ENCODE assay signal across 14 cellular contexts in the genomic region with DNA sequence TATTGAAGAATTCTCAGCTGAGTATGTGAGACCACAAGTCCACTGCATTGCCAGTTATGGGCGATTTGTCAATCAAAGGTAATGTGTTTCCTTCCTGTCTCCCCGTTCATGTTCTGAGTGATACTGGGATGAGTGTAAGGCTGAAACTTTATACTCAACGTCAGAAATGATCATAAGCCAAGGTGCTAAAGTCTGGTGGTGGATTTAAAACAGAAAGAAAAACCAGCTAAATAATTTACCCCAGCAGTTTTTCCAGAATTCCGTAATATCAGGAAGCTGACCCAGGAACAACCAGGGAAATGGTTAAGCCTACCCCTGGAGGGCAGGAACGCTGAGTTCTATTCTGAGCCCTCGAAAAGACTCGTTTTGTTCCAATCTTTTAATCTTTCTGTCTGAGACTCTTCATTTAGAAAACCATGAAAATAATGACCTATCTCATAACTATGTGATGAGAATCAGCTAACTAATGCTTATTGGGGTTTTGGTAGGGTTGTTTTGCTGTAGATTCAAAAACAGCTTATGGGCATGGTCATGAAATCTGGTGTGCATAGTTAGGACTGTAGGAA.
A peak's percentile ranks its signal among the peaks of the same experiment; 100 is the strongest.
DNase-seq lines count a peak whose midpoint lies in the region; ATAC-seq and TF ChIP-seq lines count a peak whose summit lies in the region.
"Had no signal": no experiment of that assay in that cellular context is flagged by ENCODE, and none has a peak within 500 bp of the region (broad histone marks: within the 10 kb centered on the region; RNA-seq: fewer than 3 reads in every experiment).

No MANE protein-coding gene starts in this region.

- intact Hi-C loops in dorsolateral prefrontal cortex (cut with DNase I) = no loop called here

- CTCF ChIA-PET in activated CD8-positive, alpha-beta T cell treated with anti-CD3 and anti-CD28 coated beads, Interleukin-2, amount 10 ng/mL, durations not matched to agents 7 days and 5 days (lab: Charles Lee) = interaction anchor here (1.0 to 3.5 kb wide), 8 partner anchors 11 to 323 kb away, joined by 3 to 14 read pairs (median 4); no protein-coding TSS in a partner anchor
- CTCF ChIA-PET in T-cell (lab: Charles Lee) = interaction anchor here in 1 of 2 donors (1.2 kb wide), 1 partner anchor 10 kb away, joined by 3 read pairs; no protein-coding TSS in a partner anchor

- no peaks in the 10 kb centered on the region for H3K9me3 Mint-ChIP-seq in activated naive CD8-positive, alpha-beta T cell treated with anti-CD3 and anti-CD28 coated beads, Interleukin-2, amount 10 ng/mL, durations not matched to agents 7 days and 5 days
- H3K9me3 Mint-ChIP-seq in activated naive CD8-positive, alpha-beta T cell treated with anti-CD3 and anti-CD28 coated beads for 36 hours = no peaks in the 10 kb centered on the region
- no peaks in the 10 kb centered on the region for H3K9me3 Mint-ChIP-seq in activated CD8-positive, alpha-beta T cell treated with anti-CD3 and anti-CD28 coated beads, Interleukin-2, amount 10 ng/mL, durations not matched to agents 7 days and 5 days (ENCODE audit: insufficient read depth)
- no peaks in the 10 kb centered on the region for H3K9me3 Mint-ChIP-seq in T-cell
- H3K9me3 Mint-ChIP-seq: T-helper 1 cell treated with Interleukin-12 subunit alpha and Interleukin-12 subunit beta and Interleukin-4 antibody, amounts not matched to agents 30 μg/mL and 1 μg/mL, for 36 hours had no signal

- H3K27ac ChIP-seq in tibial nerve = peak overlapping the region in 3 of 4 donors; percentile 25 to 70 (median 52)
- H3K27ac ChIP-seq in dorsolateral prefrontal cortex = no peak overlapping the region
- H3K27ac ChIP-seq: pancreas had no signal

- peaks cover 12% of the 10 kb centered on the region for H3K4me1 Mint-ChIP-seq in activated naive CD8-positive, alpha-beta T cell treated with anti-CD3 and anti-CD28 coated beads, Interleukin-2, amount 10 ng/mL, durations not matched to agents 7 days and 5 days
- peaks cover 6% of the 10 kb centered on the region for H3K4me1 Mint-ChIP-seq in activated naive CD8-positive, alpha-beta T cell treated with anti-CD3 and anti-CD28 coated beads for 36 hours
- peaks cover 17% of the 10 kb centered on the region for H3K4me1 Mint-ChIP-seq in activated CD8-positive, alpha-beta T cell treated with anti-CD3 and anti-CD28 coated beads, Interleukin-2, amount 10 ng/mL, durations not matched to agents 7 days and 5 days (ENCODE audit: low read depth)
- peaks cover 0 to 10% (median 4%) of the 10 kb centered on the region in 3 donors for H3K4me1 Mint-ChIP-seq in T-cell

- H3K27ac Mint-ChIP-seq in activated naive CD8-positive, alpha-beta T cell treated with anti-CD3 and anti-CD28 coated beads, Interleukin-2, amount 10 ng/mL, durations not matched to agents 7 days and 5 days = no peak overlapping the region
- H3K27ac Mint-ChIP-seq in activated naive CD8-positive, alpha-beta T cell treated with anti-CD3 and anti-CD28 coated beads for 36 hours = no peak overlapping the region
- H3K27ac Mint-ChIP-seq in activated CD8-positive, alpha-beta T cell treated with anti-CD3 and anti-CD28 coated beads, Interleukin-2, amount 10 ng/mL, durations not matched to agents 7 days and 5 days = no peak overlapping the region
- H3K27ac Mint-ChIP-seq in T-cell = no peak overlapping the region
- H3K27ac Mint-ChIP-seq: T-helper 1 cell treated with Interleukin-12 subunit alpha and Interleukin-12 subunit beta and Interleukin-4 antibody, amounts not matched to agents 30 μg/mL and 1 μg/mL, for 36 hours had no signal

- no peak for TF ChIP-seq POLR2A in tibial nerve (IDR thresholded peaks at IDR 0.05)

- no peak for TF ChIP-seq EP300 in tibial nerve (IDR thresholded peaks at IDR 0.05)

- H3K4me3 Mint-ChIP-seq in activated naive CD8-positive, alpha-beta T cell treated with anti-CD3 and anti-CD28 coated beads, Interleukin-2, amount 10 ng/mL, durations not matched to agents 7 days and 5 days = no peak overlapping the region
- no peak overlapping the region for H3K4me3 Mint-ChIP-seq in activated naive CD8-positive, alpha-beta T cell treated with anti-CD3 and anti-CD28 coated beads for 36 hours
- no peak overlapping the region for H3K4me3 Mint-ChIP-seq in activated CD8-positive, alpha-beta T cell treated with anti-CD3 and anti-CD28 coated beads, Interleukin-2, amount 10 ng/mL, durations not matched to agents 7 days and 5 days
- no peak overlapping the region for H3K4me3 Mint-ChIP-seq in T-cell
- H3K4me3 Mint-ChIP-seq: T-helper 1 cell treated with Interleukin-12 subunit alpha and Interleukin-12 subunit beta and Interleukin-4 antibody, amounts not matched to agents 30 μg/mL and 1 μg/mL, for 36 hours had no signal

- H3K27me3 Mint-ChIP-seq in activated naive CD8-positive, alpha-beta T cell treated with anti-CD3 and anti-CD28 coated beads, Interleukin-2, amount 10 ng/mL, durations not matched to agents 7 days and 5 days = peaks cover 13% of the 10 kb centered on the region
- no peaks in the 10 kb centered on the region for H3K27me3 Mint-ChIP-seq in activated naive CD8-positive, alpha-beta T cell treated with anti-CD3 and anti-CD28 coated beads for 36 hours
- peaks cover 5% of the 10 kb centered on the region for H3K27me3 Mint-ChIP-seq in activated CD8-positive, alpha-beta T cell treated with anti-CD3 and anti-CD28 coated beads, Interleukin-2, amount 10 ng/mL, durations not matched to agents 7 days and 5 days (ENCODE audit: low read depth)
- no peaks in the 10 kb centered on the region for H3K27me3 Mint-ChIP-seq in T-cell

- no peak for DNase-seq in activated naive CD8-positive, alpha-beta T cell treated with anti-CD3 and anti-CD28 coated beads, Interleukin-2, amount 10 ng/mL, durations not matched to agents 7 days and 5 days
- DNase-seq in activated naive CD8-positive, alpha-beta T cell treated with anti-CD3 and anti-CD28 coated beads for 36 hours = no peak
- no peak for DNase-seq in activated CD8-positive, alpha-beta T cell treated with anti-CD3 and anti-CD28 coated beads, Interleukin-2, amount 10 ng/mL, durations not matched to agents 7 days and 5 days
- DNase-seq in fibroblast of villous mesenchyme (ENCODE audit: low read depth) (peak; percentile 60), tibial nerve (ENCODE audit: low spot score in 2 of 2) (no peak), T-cell (no peak), dorsolateral prefrontal cortex (no peak)
- DNase-seq: NCI-H146; pancreas; stimulated activated CD4-positive, alpha-beta T cell treated with anti-CD3 and anti-CD28 coated beads, Interleukin-4, amount 100 ng/mL, for 4 hours had no signal

- WGBS in tibial nerve, 2 donors = 49 to 51% methylated on average over 7 of the region's 7 CpGs

- H3K4me3 ChIP-seq in fibroblast of villous mesenchyme (ENCODE audit: low read depth, low read length) (no peak overlapping the region), tibial nerve (no peak overlapping the region), dorsolateral prefrontal cortex (no peak overlapping the region)
- H3K4me3 ChIP-seq: gastroesophageal sphincter, lung, pancreas had no signal

- peaks cover 0 to 23% (median 0%) of the 10 kb centered on the region in 3 donors for H3K36me3 ChIP-seq in tibial nerve
- H3K36me3 ChIP-seq: pancreas had no signal

- POLR2A ChIA-PET in activated naive CD8-positive, alpha-beta T cell treated with anti-CD3 and anti-CD28 coated beads, Interleukin-2, amount 10 ng/mL, durations not matched to agents 7 days and 5 days (lab: Charles Lee) = interaction anchor here (0.6 to 1.4 kb wide), 2 partner anchors 33 to 153 kb away, joined by 3 to 4 read pairs; no protein-coding TSS in a partner anchor
- POLR2A ChIA-PET in activated CD8-positive, alpha-beta T cell treated with anti-CD3 and anti-CD28 coated beads, Interleukin-2, amount 10 ng/mL, durations not matched to agents 7 days and 5 days (lab: Charles Lee) = interaction anchor here (1.4 kb wide), 1 partner anchor 10 kb away, joined by 6 read pairs; no protein-coding TSS in a partner anchor
- POLR2A ChIA-PET in T-cell (lab: Charles Lee) = interaction anchor here in 1 of 2 donors (0.6 kb wide), 1 partner anchor 221 kb away, joined by 3 read pairs; no protein-coding TSS in a partner anchor

- no peak for TF ChIP-seq CTCF in fibroblast of villous mesenchyme (IDR thresholded peaks at IDR 0.05; ENCODE audit: insufficient read depth, low read depth, low read length)
- TF ChIP-seq CTCF in tibial nerve (IDR thresholded peaks at IDR 0.05) = no peak
- TF ChIP-seq CTCF in dorsolateral prefrontal cortex (IDR thresholded peaks at IDR 0.05 in 54 of 56, conservative IDR thresholded peaks at IDR 0.05 in 2 of 56; ENCODE audit: low read depth in 1 of 56, partially characterized antibody in 56 of 56) = no peak

- no peaks in the 10 kb centered on the region for H3K9me3 ChIP-seq in tibial nerve
- H3K9me3 ChIP-seq: gastroesophageal sphincter, pancreas had no signal

- H3K36me3 Mint-ChIP-seq in activated naive CD8-positive, alpha-beta T cell treated with anti-CD3 and anti-CD28 coated beads, Interleukin-2, amount 10 ng/mL, durations not matched to agents 7 days and 5 days = no peaks in the 10 kb centered on the region
- no peaks in the 10 kb centered on the region for H3K36me3 Mint-ChIP-seq in activated naive CD8-positive, alpha-beta T cell treated with anti-CD3 and anti-CD28 coated beads for 36 hours
- H3K36me3 Mint-ChIP-seq in activated CD8-positive, alpha-beta T cell treated with anti-CD3 and anti-CD28 coated beads, Interleukin-2, amount 10 ng/mL, durations not matched to agents 7 days and 5 days (ENCODE audit: low read depth) = no peaks in the 10 kb centered on the region
- H3K36me3 Mint-ChIP-seq in T-cell = no peaks in the 10 kb centered on the region

- H3K27me3 ChIP-seq in tibial nerve (no peaks in the 10 kb centered on the region), dorsolateral prefrontal cortex (no peaks in the 10 kb centered on the region)
- H3K27me3 ChIP-seq: gastroesophageal sphincter, pancreas had no signal

- ATAC-seq in activated naive CD8-positive, alpha-beta T cell treated with anti-CD3 and anti-CD28 coated beads, Interleukin-2, amount 10 ng/mL, durations not matched to agents 7 days and 5 days (ENCODE audit: low read depth) = peak; percentile 58
- peak; percentile 44 for ATAC-seq in activated CD8-positive, alpha-beta T cell treated with anti-CD3 and anti-CD28 coated beads, Interleukin-2, amount 10 ng/mL, durations not matched to agents 7 days and 5 days
- ATAC-seq in HG03045 (IDR thresholded peaks at IDR 0.05; ENCODE audit: unreplicated experiment) (no peak), T-cell (replicated peaks in 1 of 4) (no peak)
- ATAC-seq: gastroesophageal sphincter, pancreas had no signal

- peaks cover 0 to 15% (median 2%) of the 10 kb centered on the region in 4 donors for H3K4me1 ChIP-seq in tibial nerve
- H3K4me1 ChIP-seq: gastroesophageal sphincter, pancreas had no signal

Comparison
In these comparisons a context has a peak if more than half of its experiments do, and no peak if none do; other contexts are left out.
1. ATAC-seq: peak in activated naive CD8-positive, alpha-beta T cell treated with anti-CD3 and anti-CD28 coated beads, Interleukin-2, amount 10 ng/mL, durations not matched to agents 7 days and 5 days (single experiment) and activated CD8-positive, alpha-beta T cell treated with anti-CD3 and anti-CD28 coated beads, Interleukin-2, amount 10 ng/mL, durations not matched to agents 7 days and 5 days (single experiment); none in HG03045 (single experiment) and T-cell (0 of 4).
2. H3K27ac ChIP-seq: peak in tibial nerve (3 of 4); none in dorsolateral prefrontal cortex (0 of 59).